In the genomic region with DNA sequence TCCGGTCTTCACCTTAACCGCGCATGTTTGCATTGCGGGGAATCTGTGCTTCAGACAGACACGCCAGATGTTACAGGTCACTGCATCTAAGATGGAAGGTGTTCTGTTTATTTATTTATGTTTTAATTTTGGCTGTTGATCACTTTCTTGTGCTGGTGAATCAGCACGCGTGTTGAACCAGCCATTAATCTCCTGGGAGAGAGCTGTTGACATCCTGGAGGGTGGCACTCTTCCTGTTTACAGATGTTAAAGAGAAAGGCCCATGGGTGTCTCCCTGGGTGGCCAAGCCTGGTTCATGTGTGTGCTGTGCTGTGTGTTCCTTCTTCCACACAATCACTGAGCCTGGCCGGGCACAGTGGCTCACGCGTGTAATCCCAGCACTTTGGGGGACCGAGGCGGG, we compare ENCODE assay signal across 27 cellular contexts.
"Had no signal": no experiment of that assay in that cellular context is flagged by ENCODE, and none has a peak within 500 bp of the region (broad histone marks: within the 10 kb centered on the region; RNA-seq: fewer than 3 reads in every experiment).

No MANE protein-coding gene starts in this region.

- ATAC-seq: esophagus mucosa; gastrocnemius medialis; left cardiac atrium; left lung; mucosa of descending colon; natural killer cell treated with Interleukin-12 subunit alpha and Interleukin-12 subunit beta and Interleukin-15 and Interleukin-18, amount 100 ng/mL, for 72 hours; right lobe of liver; stimulated activated naive B cell treated with anti-CD40 and anti-IgM and Interleukin-4, amounts not matched to agents 10 μg/mL and 1 μg/mL and 100 μg/mL, for 72 hours; upper lobe of right lung had no signal

- H3K79me2 ChIP-seq: parathyroid adenoma had no signal

- H3K4me1 ChIP-seq: gastrocnemius medialis, left lung, parathyroid adenoma, right lobe of liver, suprapubic skin, transverse colon, upper lobe of right lung, uterus had no signal

- H3K9ac ChIP-seq: parathyroid adenoma had no signal

- H3K36me3 ChIP-seq: gastrocnemius medialis, left lung, neutrophil, right lobe of liver, suprapubic skin, transverse colon, upper lobe of right lung, uterus had no signal

- H3K27ac ChIP-seq: epithelial cell of prostate, gastrocnemius medialis, left lung, neutrophil, parathyroid adenoma, right lobe of liver, suprapubic skin, transverse colon, upper lobe of right lung, uterus had no signal

- H3K9me3 Mint-ChIP-seq: endodermal cell had no signal

- H3K36me3 Mint-ChIP-seq: mesothelial cell of epicardium; naive B cell; natural killer cell treated with Interleukin-12 subunit alpha and Interleukin-12 subunit beta and Interleukin-15 and Interleukin-18, amount 100 ng/mL, for 72 hours; stimulated activated naive B cell treated with anti-CD40 and anti-IgM and Interleukin-4, amounts not matched to agents 10 μg/mL and 1 μg/mL and 100 μg/mL, for 72 hours had no signal

- DNase-seq: effector CD8-positive, alpha-beta T cell; endodermal cell; foreskin fibroblast; gastrocnemius medialis; head of caudate nucleus; left cardiac atrium; left lung; mesenchymal stem cell; mucosa of descending colon; naive B cell; right lobe of liver; small intestine; stimulated activated CD4-positive, alpha-beta T cell treated with anti-CD3 and anti-CD28 coated beads, Interleukin-15, amount 100 ng/mL, for 24 hours; stimulated activated CD4-positive, alpha-beta T cell treated with anti-CD3 and anti-CD28 coated beads, Interleukin-2, amount 100 ng/mL, for 48 hours; stimulated activated naive B cell treated with anti-CD40 and anti-IgM and Interleukin-4, amounts not matched to agents 10 μg/mL and 1 μg/mL and 100 μg/mL, for 72 hours; transverse colon; upper lobe of right lung; uterus had no signal

- FAIRE-seq: small intestine had no signal

- H3K9me3 ChIP-seq: gastrocnemius medialis, mucosa of descending colon, neutrophil, right lobe of liver, transverse colon, upper lobe of right lung, uterus had no signal

- H3K27me3 ChIP-seq: gastrocnemius medialis, left lung, neutrophil, right lobe of liver, suprapubic skin, transverse colon, upper lobe of right lung, uterus had no signal

- H3K27ac Mint-ChIP-seq: endodermal cell; mesothelial cell of epicardium; naive B cell; natural killer cell treated with Interleukin-12 subunit alpha and Interleukin-12 subunit beta and Interleukin-15 and Interleukin-18, amount 100 ng/mL, for 72 hours; progenitor cell of endocrine pancreas; stimulated activated naive B cell treated with anti-CD40 and anti-IgM and Interleukin-4, amounts not matched to agents 10 μg/mL and 1 μg/mL and 100 μg/mL, for 72 hours; stimulated activated naive CD8-positive, alpha-beta T cell treated with anti-CD3 and anti-CD28 coated beads, Interleukin-15, Interleukin-2, amounts not matched to agents 100 ng/mL and 50 ng/mL, for 24 hours had no signal

- H3K4me3 ChIP-seq: gastrocnemius medialis, left lung, mucosa of descending colon, right lobe of liver, suprapubic skin, transverse colon, upper lobe of right lung, uterus had no signal

- H2AFZ ChIP-seq: parathyroid adenoma had no signal
